1 cellular context compared by ENCODE assay signal in the genomic region with DNA sequence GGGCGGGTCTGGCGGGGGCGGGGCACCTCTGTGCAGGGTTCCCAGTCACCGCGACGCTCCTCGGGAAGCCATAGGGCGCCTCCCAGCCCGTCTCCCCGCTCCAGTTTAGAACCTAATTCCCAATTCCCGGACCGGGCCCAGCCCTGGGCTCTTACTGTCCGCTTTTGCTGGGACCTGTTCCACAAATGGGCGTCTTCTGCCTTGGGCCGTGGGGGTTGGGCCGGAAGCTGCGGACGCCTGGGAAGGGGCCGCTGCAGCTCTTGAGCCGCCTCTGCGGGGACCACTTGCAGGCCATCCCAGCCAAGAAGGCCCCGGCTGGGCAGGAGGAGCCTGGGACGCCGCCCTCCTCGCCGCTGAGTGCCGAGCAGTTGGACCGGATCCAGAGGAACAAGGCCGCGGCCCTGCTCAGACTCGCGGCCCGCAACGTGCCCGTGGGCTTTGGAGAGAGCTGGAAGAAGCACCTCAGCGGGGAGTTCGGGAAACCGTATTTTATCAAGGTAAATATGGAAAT.
A peak's percentile ranks its signal among the peaks of the same experiment; 100 is the strongest.
TF ChIP-seq lines count a peak whose summit lies in the region.

No MANE protein-coding gene starts in this region.

TF ChIP-seq in HepG2, 621 proteins besides CTCF, POLR2A, EP300 and RAD21 (continued from another document and continues in another):
- TF ChIP-seq CCAR2 (optimal IDR thresholded peaks at IDR 0.05; ENCODE audit: low read depth, low read length), result no peak
- TF ChIP-seq HNRNPUL1 (IDR thresholded peaks at IDR 0.05; ENCODE audit: low read depth, low read length), result no peak
- TF ChIP-seq NR1H2 (CRISPR knock-in tag; IDR thresholded peaks at IDR 0.05; ENCODE audit: borderline replicate concordance, low read depth), result no peak
- TF ChIP-seq ZNF30 (CRISPR knock-in tag; IDR thresholded peaks at IDR 0.05), result no peak
- TF ChIP-seq ZNF17 (CRISPR knock-in tag; IDR thresholded peaks at IDR 0.05), result no peak
- TF ChIP-seq CEBPB (IDR thresholded peaks at IDR 0.05; ENCODE audit: borderline replicate concordance, low read depth, low read length), result no peak
- TF ChIP-seq ZNF143 (CRISPR knock-in tag; IDR thresholded peaks at IDR 0.05), result no peak
- TF ChIP-seq FOXO1 (CRISPR knock-in tag; IDR thresholded peaks at IDR 0.05), result no peak
- no peak for TF ChIP-seq ZBTB20 (CRISPR knock-in tag; IDR thresholded peaks at IDR 0.05; ENCODE audit: borderline replicate concordance, low read depth)
- TF ChIP-seq ZSCAN20 (CRISPR knock-in tag; IDR thresholded peaks at IDR 0.05; ENCODE audit: borderline replicate concordance), result peak; percentile 69; the same call in 1 of the 2 replicates
- TF ChIP-seq ZMYM2 (CRISPR knock-in tag; IDR thresholded peaks at IDR 0.05), result no peak
- TF ChIP-seq GPN1 (CRISPR knock-in tag; IDR thresholded peaks at IDR 0.05; ENCODE audit: borderline replicate concordance), result no peak
- TF ChIP-seq SNAI1 (CRISPR knock-in tag; IDR thresholded peaks at IDR 0.05; ENCODE audit: borderline replicate concordance), result no peak
- peak; percentile 8; the same call in 1 of the 2 replicates for TF ChIP-seq ELF3 (CRISPR knock-in tag; IDR thresholded peaks at IDR 0.05)
- no peak for TF ChIP-seq SNRNP70 (IDR thresholded peaks at IDR 0.05; ENCODE audit: low read depth, low read length)
- TF ChIP-seq, protein P1, sequence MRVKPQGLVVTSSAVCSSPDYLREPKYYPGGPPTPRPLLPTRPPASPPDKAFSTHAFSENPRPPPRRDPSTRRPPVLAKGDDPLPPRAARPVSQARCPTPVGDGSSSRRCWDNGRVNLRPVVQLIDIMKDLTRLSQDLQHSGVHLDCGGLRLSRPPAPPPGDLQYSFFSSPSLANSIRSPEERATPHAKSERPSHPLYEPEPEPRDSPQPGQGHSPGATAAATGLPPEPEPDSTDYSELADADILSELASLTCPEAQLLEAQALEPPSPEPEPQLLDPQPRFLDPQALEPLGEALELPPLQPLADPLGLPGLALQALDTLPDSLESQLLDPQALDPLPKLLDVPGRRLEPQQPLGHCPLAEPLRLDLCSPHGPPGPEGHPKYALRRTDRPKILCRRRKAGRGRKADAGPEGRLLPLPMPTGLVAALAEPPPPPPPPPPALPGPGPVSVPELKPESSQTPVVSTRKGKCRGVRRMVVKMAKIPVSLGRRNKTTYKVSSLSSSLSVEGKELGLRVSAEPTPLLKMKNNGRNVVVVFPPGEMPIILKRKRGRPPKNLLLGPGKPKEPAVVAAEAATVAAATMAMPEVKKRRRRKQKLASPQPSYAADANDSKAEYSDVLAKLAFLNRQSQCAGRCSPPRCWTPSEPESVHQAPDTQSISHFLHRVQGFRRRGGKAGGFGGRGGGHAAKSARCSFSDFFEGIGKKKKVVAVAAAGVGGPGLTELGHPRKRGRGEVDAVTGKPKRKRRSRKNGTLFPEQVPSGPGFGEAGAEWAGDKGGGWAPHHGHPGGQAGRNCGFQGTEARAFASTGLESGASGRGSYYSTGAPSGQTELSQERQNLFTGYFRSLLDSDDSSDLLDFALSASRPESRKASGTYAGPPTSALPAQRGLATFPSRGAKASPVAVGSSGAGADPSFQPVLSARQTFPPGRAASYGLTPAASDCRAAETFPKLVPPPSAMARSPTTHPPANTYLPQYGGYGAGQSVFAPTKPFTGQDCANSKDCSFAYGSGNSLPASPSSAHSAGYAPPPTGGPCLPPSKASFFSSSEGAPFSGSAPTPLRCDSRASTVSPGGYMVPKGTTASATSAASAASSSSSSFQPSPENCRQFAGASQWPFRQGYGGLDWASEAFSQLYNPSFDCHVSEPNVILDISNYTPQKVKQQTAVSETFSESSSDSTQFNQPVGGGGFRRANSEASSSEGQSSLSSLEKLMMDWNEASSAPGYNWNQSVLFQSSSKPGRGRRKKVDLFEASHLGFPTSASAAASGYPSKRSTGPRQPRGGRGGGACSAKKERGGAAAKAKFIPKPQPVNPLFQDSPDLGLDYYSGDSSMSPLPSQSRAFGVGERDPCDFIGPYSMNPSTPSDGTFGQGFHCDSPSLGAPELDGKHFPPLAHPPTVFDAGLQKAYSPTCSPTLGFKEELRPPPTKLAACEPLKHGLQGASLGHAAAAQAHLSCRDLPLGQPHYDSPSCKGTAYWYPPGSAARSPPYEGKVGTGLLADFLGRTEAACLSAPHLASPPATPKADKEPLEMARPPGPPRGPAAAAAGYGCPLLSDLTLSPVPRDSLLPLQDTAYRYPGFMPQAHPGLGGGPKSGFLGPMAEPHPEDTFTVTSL (CRISPR knock-in tag; IDR thresholded peaks at IDR 0.05; ENCODE audit: borderline replicate concordance), result no peak
- no peak for TF ChIP-seq ZNF382 (CRISPR knock-in tag; IDR thresholded peaks at IDR 0.05; ENCODE audit: borderline replicate concordance)
- TF ChIP-seq ZBTB1 (CRISPR knock-in tag; IDR thresholded peaks at IDR 0.05; ENCODE audit: borderline replicate concordance), result no peak
- no peak; the same call in 1 of the 2 replicates for TF ChIP-seq KDM5A (IDR thresholded peaks at IDR 0.05; ENCODE audit: borderline replicate concordance, low read length)
- TF ChIP-seq FOXP1 (IDR thresholded peaks at IDR 0.05), result no peak
- TF ChIP-seq FOXP1 (CRISPR knock-in tag; IDR thresholded peaks at IDR 0.05), result no peak
- no peak for TF ChIP-seq MAZ (IDR thresholded peaks at IDR 0.05; ENCODE audit: borderline replicate concordance, low read depth, low read length)
- TF ChIP-seq MAZ (CRISPR knock-in tag; IDR thresholded peaks at IDR 0.05; ENCODE audit: low read depth), result 0 out of 2 replicates have a peak, but pooled peaks have one; percentile 24
- no peak for TF ChIP-seq ZNF563 (CRISPR knock-in tag; IDR thresholded peaks at IDR 0.05)
- no peak for TF ChIP-seq ZNF710 (CRISPR knock-in tag; IDR thresholded peaks at IDR 0.05; ENCODE audit: borderline replicate concordance)
- TF ChIP-seq MTA3 (CRISPR knock-in tag; IDR thresholded peaks at IDR 0.05), result no peak
- TF ChIP-seq ZNF672 (CRISPR knock-in tag; IDR thresholded peaks at IDR 0.05), result no peak
- no peak for TF ChIP-seq MIER2 (CRISPR knock-in tag; IDR thresholded peaks at IDR 0.05)
- TF ChIP-seq ZBTB26 (CRISPR knock-in tag; IDR thresholded peaks at IDR 0.05; ENCODE audit: borderline replicate concordance), result no peak
- no peak for TF ChIP-seq RFX1 (IDR thresholded peaks at IDR 0.05)
- no peak for TF ChIP-seq TOE1 (CRISPR knock-in tag; IDR thresholded peaks at IDR 0.05)
- TF ChIP-seq ZNF550 (CRISPR knock-in tag; IDR thresholded peaks at IDR 0.05; ENCODE audit: borderline replicate concordance), result no peak
- TF ChIP-seq GMEB2 (CRISPR knock-in tag; IDR thresholded peaks at IDR 0.05; ENCODE audit: low read depth), result no peak
- no peak for TF ChIP-seq TCF7 (IDR thresholded peaks at IDR 0.05; ENCODE audit: low read depth)
- no peak for TF ChIP-seq ATRX (CRISPR knock-in tag; IDR thresholded peaks at IDR 0.05; ENCODE audit: borderline replicate concordance)
- no peak for TF ChIP-seq ZNF549 (CRISPR knock-in tag; IDR thresholded peaks at IDR 0.05)
- no peak for TF ChIP-seq TAF15 (IDR thresholded peaks at IDR 0.05; ENCODE audit: low read depth, low read length, poor library complexity, severe bottlenecking)
- TF ChIP-seq BRCA1 (CRISPR knock-in tag; IDR thresholded peaks at IDR 0.05), result no peak; the same call in 1 of the 2 replicates
- no peak for TF ChIP-seq ZNF598 (CRISPR knock-in tag; IDR thresholded peaks at IDR 0.05; ENCODE audit: borderline replicate concordance)
- TF ChIP-seq USF2 (IDR thresholded peaks at IDR 0.05; ENCODE audit: low read depth, low read length), result no peak
- TF ChIP-seq USF2 (CRISPR knock-in tag; IDR thresholded peaks at IDR 0.05; ENCODE audit: borderline replicate concordance), result no peak; the same call in 1 of the 2 replicates
- no peak for TF ChIP-seq FOXK2 (IDR thresholded peaks at IDR 0.05)
- TF ChIP-seq CENPX (CRISPR knock-in tag; IDR thresholded peaks at IDR 0.05), result no peak
- TF ChIP-seq ZNF724P (CRISPR knock-in tag; IDR thresholded peaks at IDR 0.05; ENCODE audit: borderline replicate concordance), result no peak
- TF ChIP-seq, protein P2, sequence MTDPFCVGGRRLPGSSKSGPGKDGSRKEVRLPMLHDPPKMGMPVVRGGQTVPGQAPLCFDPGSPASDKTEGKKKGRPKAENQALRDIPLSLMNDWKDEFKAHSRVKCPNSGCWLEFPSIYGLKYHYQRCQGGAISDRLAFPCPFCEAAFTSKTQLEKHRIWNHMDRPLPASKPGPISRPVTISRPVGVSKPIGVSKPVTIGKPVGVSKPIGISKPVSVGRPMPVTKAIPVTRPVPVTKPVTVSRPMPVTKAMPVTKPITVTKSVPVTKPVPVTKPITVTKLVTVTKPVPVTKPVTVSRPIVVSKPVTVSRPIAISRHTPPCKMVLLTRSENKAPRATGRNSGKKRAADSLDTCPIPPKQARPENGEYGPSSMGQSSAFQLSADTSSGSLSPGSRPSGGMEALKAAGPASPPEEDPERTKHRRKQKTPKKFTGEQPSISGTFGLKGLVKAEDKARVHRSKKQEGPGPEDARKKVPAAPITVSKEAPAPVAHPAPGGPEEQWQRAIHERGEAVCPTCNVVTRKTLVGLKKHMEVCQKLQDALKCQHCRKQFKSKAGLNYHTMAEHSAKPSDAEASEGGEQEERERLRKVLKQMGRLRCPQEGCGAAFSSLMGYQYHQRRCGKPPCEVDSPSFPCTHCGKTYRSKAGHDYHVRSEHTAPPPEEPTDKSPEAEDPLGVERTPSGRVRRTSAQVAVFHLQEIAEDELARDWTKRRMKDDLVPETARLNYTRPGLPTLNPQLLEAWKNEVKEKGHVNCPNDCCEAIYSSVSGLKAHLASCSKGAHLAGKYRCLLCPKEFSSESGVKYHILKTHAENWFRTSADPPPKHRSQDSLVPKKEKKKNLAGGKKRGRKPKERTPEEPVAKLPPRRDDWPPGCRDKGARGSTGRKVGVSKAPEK (CRISPR knock-in tag; IDR thresholded peaks at IDR 0.05; ENCODE audit: borderline replicate concordance), result no peak
